ENCODE assay signal across 1 cellular context in genomic region chr15:53203454-53203853, GRCh38.
TF ChIP-seq lines count a peak whose summit lies in the region.

No MANE protein-coding gene starts in this region.

TF ChIP-seq in H1, 55 proteins besides CTCF, POLR2A, EP300 and RAD21 (continued from another document):
- TF ChIP-seq SIX5 (IDR thresholded peaks at IDR 0.05; ENCODE audit: low read depth, low read length) (no peak), YY1 (IDR thresholded peaks at IDR 0.05; ENCODE audit: low read depth, low read length) (no peak)
